20 cellular contexts compared by ENCODE assay signal in the genomic region with DNA sequence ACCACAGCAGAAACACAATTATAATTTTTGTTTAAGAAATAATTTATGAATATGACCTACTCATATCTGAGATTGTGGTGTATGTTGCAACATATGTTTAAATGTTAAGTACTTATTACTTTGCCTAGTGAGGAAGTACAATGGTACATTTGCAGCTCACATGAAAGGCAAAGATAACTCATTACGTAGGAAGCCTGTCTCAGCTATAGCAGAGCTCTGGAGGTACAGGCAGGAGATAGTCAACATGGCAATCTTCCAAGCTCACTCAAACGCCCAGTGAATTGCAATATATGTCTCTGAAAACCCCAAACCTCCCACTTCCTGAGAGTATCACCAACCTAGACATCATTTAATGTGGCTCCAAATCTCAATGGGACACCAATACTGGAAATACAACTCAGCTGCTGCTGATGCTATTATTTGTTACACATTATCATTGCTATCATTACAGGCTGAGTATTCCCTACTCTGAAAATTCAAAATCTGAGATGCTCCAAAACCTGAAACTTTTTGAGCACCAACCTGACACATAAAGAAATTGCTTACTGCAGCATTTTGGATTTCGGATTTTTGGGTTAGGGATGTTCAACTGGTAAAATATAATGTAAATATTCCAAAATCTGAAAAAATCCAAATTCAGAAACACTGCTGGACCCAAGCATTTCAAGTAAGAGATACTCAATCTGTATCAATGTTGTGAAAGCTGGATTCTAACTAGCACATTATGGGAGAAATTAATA. TPM values are rescaled to one million over a fixed set of nuclear protein-coding genes. Genes with fewer than 3 reads are reported as not detected.
A peak's percentile ranks its signal among the peaks of the same experiment; 100 is the strongest.
DNase-seq lines count a peak whose midpoint lies in the region; ATAC-seq and TF ChIP-seq lines count a peak whose summit lies in the region.
"Had no signal": no experiment of that assay in that cellular context is flagged by ENCODE, and none has a peak within 500 bp of the region (broad histone marks: within the 10 kb centered on the region; RNA-seq: fewer than 3 reads in every experiment).

No MANE protein-coding gene starts in this region.

- no peak overlapping the region for H3K56ac ChIP-seq in IMR-90 (ENCODE audit: extremely low read depth, insufficient read depth, low read length)

- no peak overlapping the region for H3K4ac ChIP-seq in IMR-90 (ENCODE audit: low read depth, low read length)

- no peak overlapping the region for H3K23ac ChIP-seq in IMR-90 (ENCODE audit: low read depth, low read length)

- DNase-seq in BE2C (peak; percentile 39), IMR-90 (peak; percentile 72), fibroblast of pulmonary artery (ENCODE audit: low read depth) (peak; percentile 92), stomach (no peak)
- DNase-seq: activated CD4-positive, alpha-beta T cell treated with anti-CD3 and anti-CD28 coated beads for 48 hours; CD8-positive, alpha-beta T cell; cortex of kidney; DMS79; H9; heart right ventricle; left lung; NCI-H446 treated with DMSO at 0.1 percent for 48 hours; RPMI8226; sigmoid colon; stimulated activated naive B cell treated with anti-CD40 and anti-IgM and Interleukin-4, amounts not matched to agents 10 μg/mL and 1 μg/mL and 100 μg/mL, for 72 hours; tibial artery had no signal

- H2BK15ac ChIP-seq in IMR-90 (ENCODE audit: low read depth, low read length), result no peak overlapping the region

- TF ChIP-seq RAD21 in IMR-90 (IDR thresholded peaks at IDR 0.05; ENCODE audit: low read length), result no peak

- CTCF ChIA-PET in IMR-90 (lab: Yijun Ruan, JAX), result interaction anchor here (2.2 kb wide), 1 partner anchor 14 kb away, joined by 4 read pairs; no protein-coding TSS in a partner anchor

- H3K4me3 ChIP-seq in BE2C (ENCODE audit: low read depth, low read length) (no peak overlapping the region), IMR-90 (ENCODE audit: insufficient read depth, low read depth, low read length) (no peak overlapping the region), fibroblast of pulmonary artery (replicated peaks; ENCODE audit: low read depth, low read length) (no peak overlapping the region), stomach (no peak overlapping the region)
- H3K4me3 ChIP-seq: heart right ventricle, left lung, sigmoid colon, tibial artery had no signal

- dilution Hi-C loops in IMR-90 (cut with HindIII; ENCODE audit: low sequenced_read_pairs, unreplicated experiment), result no loop called here

- WGBS in IMR-90 (ENCODE audit: extremely low coverage in 2 of 2, insufficient read length in 1 of 2), 2 experiments, result 51% methylated on average over 2 of the region's 3 CpGs; no CpG with 5 or more reads in 1 of the 2 experiments
- WGBS in stomach, 5 donors, result 47 to 65% (median 55%) methylated on average over 3 of the region's 3 CpGs

- no peaks in the 10 kb centered on the region for H3K9me1 ChIP-seq in IMR-90 (ENCODE audit: insufficient read depth, low read length)

- no peak for TF ChIP-seq POLR2A in IMR-90 (IDR thresholded peaks at IDR 0.05; ENCODE audit: low read depth, low read length)
- TF ChIP-seq POLR2A in stomach (IDR thresholded peaks at IDR 0.05), result no peak

- no peak overlapping the region for H4K91ac ChIP-seq in IMR-90 (ENCODE audit: insufficient read depth, low read depth, low read length)

- H4K20me1 ChIP-seq in IMR-90 (ENCODE audit: insufficient read depth, low read length), result no peaks in the 10 kb centered on the region

- H3K36me3 ChIP-seq in BE2C, result peaks cover 12% of the 10 kb centered on the region; the same call in 1 of the 2 replicates
- peaks cover 11% of the 10 kb centered on the region for H3K36me3 ChIP-seq in IMR-90 (ENCODE audit: control insufficient read depth, insufficient read depth, low read length)
- peaks cover 16 to 61% (median 58%) of the 10 kb centered on the region in 4 donors for H3K36me3 ChIP-seq in stomach

- H2BK20ac ChIP-seq in IMR-90 (ENCODE audit: low read depth, low read length), result no peak overlapping the region

- H4K8ac ChIP-seq in IMR-90 (ENCODE audit: low read depth in 2 of 2, low read length in 2 of 2), result no peak overlapping the region

- no TSS peak for BruUV-seq in IMR-90 (replicated peaks; lab: Mats Ljungman, UMichigan)

- no peaks in the 10 kb centered on the region for H3K27me3 ChIP-seq in BE2C
- no peaks in the 10 kb centered on the region for H3K27me3 ChIP-seq in IMR-90 (ENCODE audit: control insufficient read depth, insufficient read depth, low read length)
- H3K27me3 ChIP-seq in stomach, result no peaks in the 10 kb centered on the region
- H3K27me3 ChIP-seq: heart right ventricle, left lung, sigmoid colon, tibial artery had no signal

- H3K18ac ChIP-seq in IMR-90 (ENCODE audit: low read depth, low read length), result no peak overlapping the region

- no peaks in the 10 kb centered on the region for H3K79me1 ChIP-seq in IMR-90 (ENCODE audit: low read depth in 1 of 2, low read length in 2 of 2)

- H2BK5ac ChIP-seq in IMR-90 (ENCODE audit: low read depth, low read length, poor library complexity, severe bottlenecking), result no peak overlapping the region

- H3K4me2 ChIP-seq in IMR-90 (ENCODE audit: low read depth, low read length), result no peak overlapping the region

- H3K27ac ChIP-seq in IMR-90 (ENCODE audit: insufficient read depth, low read length) (no peak overlapping the region), stomach (no peak overlapping the region)
- H3K27ac ChIP-seq: heart right ventricle, left lung, sigmoid colon, tibial artery had no signal

- no peak overlapping the region for H3K9ac ChIP-seq in IMR-90 (ENCODE audit: low read depth, low read length)

- H4K5ac ChIP-seq in IMR-90 (ENCODE audit: low read depth, low read length), result no peak overlapping the region

- TF ChIP-seq CTCF in BE2C (IDR thresholded peaks at IDR 0.05; ENCODE audit: low read depth, low read length) (no peak), IMR-90 (conservative IDR thresholded peaks at IDR 0.05; ENCODE audit: low read depth, low read length) (no peak), fibroblast of pulmonary artery (IDR thresholded peaks at IDR 0.05; ENCODE audit: low read length, missing control alignments) (no peak), stomach (IDR thresholded peaks at IDR 0.05) (no peak)

- H3K9me3 ChIP-seq in BE2C (no peaks in the 10 kb centered on the region), IMR-90 (ENCODE audit: control insufficient read depth, insufficient read depth, low read length) (no peaks in the 10 kb centered on the region), stomach (no peaks in the 10 kb centered on the region)
- H3K9me3 ChIP-seq: heart right ventricle, left lung, sigmoid colon, tibial artery had no signal

- no peak overlapping the region for H2AK5ac ChIP-seq in IMR-90 (ENCODE audit: low read depth, low read length)

- POLR2A ChIA-PET in IMR-90 (lab: Charles Lee; ENCODE audit: unreplicated experiment), result no interaction called here

- in situ Hi-C loops in IMR-90 (cut with MboI; ENCODE audit: low sequenced_read_pairs), result no loop called here

- H3K14ac ChIP-seq in IMR-90 (replicated peaks; ENCODE audit: low read depth, low read length), result no peak overlapping the region

- TF ChIP-seq EP300 in stomach (IDR thresholded peaks at IDR 0.05), result no peak

- no peak for ATAC-seq in IMR-90 (ENCODE audit: low read depth)
- ATAC-seq in SK-N-SH treated with all-trans-retinoic acid at 6 μM for 48 hours, result no peak
- no peak for ATAC-seq in GM19324 (IDR thresholded peaks at IDR 0.05; ENCODE audit: low FRiP score, unreplicated experiment)
- ATAC-seq in HG03039 (IDR thresholded peaks at IDR 0.05; ENCODE audit: unreplicated experiment), result no peak
- ATAC-seq: CD8-positive, alpha-beta T cell; heart right ventricle; left lung; natural killer cell treated with Interleukin-12 subunit alpha and Interleukin-12 subunit beta and Interleukin-15 and Interleukin-18, amount 100 ng/mL, for 72 hours; stimulated activated naive B cell treated with anti-CD40 and anti-IgM and Interleukin-4, amounts not matched to agents 10 μg/mL and 1 μg/mL and 100 μg/mL, for 72 hours had no signal

- H3K4me1 ChIP-seq in BE2C (peaks cover 6% of the 10 kb centered on the region), IMR-90 (ENCODE audit: control insufficient read depth, insufficient read depth, low read length) (peaks cover 1% of the 10 kb centered on the region; the same call in 1 of the 2 replicates), stomach (no peaks in the 10 kb centered on the region)
- H3K4me1 ChIP-seq: heart right ventricle, left lung, sigmoid colon had no signal

- H2BK120ac ChIP-seq in IMR-90 (ENCODE audit: low read depth, low read length), result no peak overlapping the region

- intact Hi-C loops in IMR-90 (cut with micrococcal nuclease) (no loop called here), stomach (cut with DNase I; ENCODE audit: low total_unique reads) (no loop called here)

- no peak overlapping the region for H2AK9ac ChIP-seq in IMR-90 (replicated peaks; ENCODE audit: low read depth, low read length, poor library complexity)

- H2AFZ ChIP-seq in IMR-90 (replicated peaks; ENCODE audit: low read length, poor library complexity), result no peak overlapping the region

TF ChIP-seq in IMR-90, 13 proteins besides CTCF, POLR2A, EP300 and RAD21 (continues in another document):
- no peak for TF ChIP-seq RCOR1 (IDR thresholded peaks at IDR 0.05; ENCODE audit: insufficient replicate concordance, low read length)

TF ChIP-seq in SK-N-SH treated with all-trans-retinoic acid at 6 μM for 48 hours, 23 proteins besides CTCF, POLR2A, EP300 and RAD21 (continues in another document):
- TF ChIP-seq ISL1 (CRISPR knock-in tag; IDR thresholded peaks at IDR 0.05), result peak; percentile 11; the same call in 1 of the 2 replicates

RNA-seq across cellular contexts. Expression of gene GSTA4, which starts 25.1 kb away (rescaled TPM):
- 36.3 TPM for polyA plus RNA-seq in BE2C (2012; ENCODE audit: insufficient read depth, insufficient read length, low read depth)
- total RNA-seq in IMR-90 (2012; rRNA removed) (26.9 and 35.8 TPM in 2 replicates), stomach (100 to 1,000 TPM in 2 of 5 donors, 10 to 100 TPM in 2, 1 to 10 TPM in 1; 5.2 to 105 (median 62.4) TPM)
- polyA plus RNA-seq in IMR-90 (2012; rRNA removed) (29.6 and 35.6 TPM in 2 replicates), stomach (10 to 100 TPM; 41.6 to 54.8 (median 42.7) TPM)
- 7.6 and 12.7 TPM in 2 replicates for polyA plus RNA-seq in IMR-90 (2012; cell fraction: cytosol; rRNA removed)
- 4.2 and 41.9 TPM in 2 replicates for polyA plus RNA-seq in IMR-90 (2012; cell fraction: nucleus; rRNA removed; ENCODE audit: low replicate concordance)

RNA-seq across cellular contexts. Expression of gene CILK1, which starts 41.4 kb away (rescaled TPM):
- polyA plus RNA-seq in BE2C (2012; ENCODE audit: insufficient read depth, insufficient read length, low read depth), result 4.8 TPM
- total RNA-seq in IMR-90 (2012; rRNA removed) (11.1 and 12.8 TPM in 2 replicates), stomach (10 to 100 TPM in 3 of 5 donors, 1 to 10 TPM in 2; 6.4 to 31.6 (median 18.3) TPM)
- polyA plus RNA-seq in IMR-90 (2012; rRNA removed) (8.5 and 9.4 TPM in 2 replicates), stomach (10 to 100 TPM in 1 of 3 donors, 1 to 10 TPM in 2; 4.2 to 12.1 (median 7.2) TPM)
- polyA plus RNA-seq in IMR-90 (2012; cell fraction: cytosol; rRNA removed), result 3.1 and 3.8 TPM in 2 replicates
- polyA plus RNA-seq in IMR-90 (2012; cell fraction: nucleus; rRNA removed; ENCODE audit: low replicate concordance), result 2.9 and 10.5 TPM in 2 replicates

RNA-seq across cellular contexts. Expression of gene FBXO9, which starts 45.0 kb away (rescaled TPM):
- 85.9 TPM for polyA plus RNA-seq in BE2C (2012; ENCODE audit: insufficient read depth, insufficient read length, low read depth)
- total RNA-seq in IMR-90 (2012; rRNA removed) (36.1 and 49.6 TPM in 2 replicates), stomach (100 to 1,000 TPM in 1 of 5 donors, 10 to 100 TPM in 4; 53.1 to 119 (median 67.1) TPM)
- polyA plus RNA-seq in IMR-90 (2012; rRNA removed) (65.9 and 82.8 TPM in 2 replicates), stomach (10 to 100 TPM; 33.9 to 45.4 (median 42.2) TPM)
- 23.1 and 52.3 TPM in 2 replicates for polyA plus RNA-seq in IMR-90 (2012; cell fraction: cytosol; rRNA removed)
- polyA plus RNA-seq in IMR-90 (2012; cell fraction: nucleus; rRNA removed; ENCODE audit: low replicate concordance), result 85.3 and 198 TPM in 2 replicates
